ENCODE assay signal across 9 cellular contexts in genomic region chr17:18410748-18411147, GRCh38. TPM values are rescaled to one million over a fixed set of nuclear protein-coding genes. Genes with fewer than 3 reads are reported as not detected.
DNase-seq lines count a peak whose midpoint lies in the region; ATAC-seq and TF ChIP-seq lines count a peak whose summit lies in the region.
"Not testable (repeated sequence)": the region's sequence is repeated elsewhere in the genome, so short reads cannot be mapped to it uniquely, and the experiment has no call there.
"Had no signal": no experiment of that assay in that cellular context is flagged by ENCODE, and none has a peak within 500 bp of the region (broad histone marks: within the 10 kb centered on the region; RNA-seq: fewer than 3 reads in every experiment).

No MANE protein-coding gene starts in this region.

- not testable (repeated sequence) for H3K27me3 ChIP-seq in CD4-positive, alpha-beta memory T cell (ENCODE audit: insufficient read depth, low read length); cardiac muscle cell

- not testable (repeated sequence) for H3K36me3 Mint-ChIP-seq in CD4-positive, alpha-beta memory T cell; activated CD8-positive, alpha-beta T cell treated with anti-CD3 and anti-CD28 coated beads for 36 hours (ENCODE audit: low read depth); central memory CD8-positive, alpha-beta T cell (ENCODE audit: insufficient read depth); natural killer cell; stimulated activated naive CD8-positive, alpha-beta T cell treated with anti-CD3 and anti-CD28 coated beads, Interleukin-15, Interleukin-2, amounts not matched to agents 100 ng/mL and 50 ng/mL, for 24 hours (ENCODE audit: low read depth)

- H3K27ac Mint-ChIP-seq in CD4-positive, alpha-beta memory T cell = peak overlapping the region in 5 of 7 donors; percentile 56 to 83 (median 82)
- H3K27ac Mint-ChIP-seq in activated CD8-positive, alpha-beta T cell treated with anti-CD3 and anti-CD28 coated beads for 36 hours = peak overlapping the region; percentile 67
- H3K27ac Mint-ChIP-seq in central memory CD8-positive, alpha-beta T cell (ENCODE audit: low read depth) = peak overlapping the region; percentile 90
- peak overlapping the region; percentile 79 to 96 for H3K27ac Mint-ChIP-seq in natural killer cell
- peak overlapping the region; percentile 78 for H3K27ac Mint-ChIP-seq in stimulated activated naive CD8-positive, alpha-beta T cell treated with anti-CD3 and anti-CD28 coated beads, Interleukin-15, Interleukin-2, amounts not matched to agents 100 ng/mL and 50 ng/mL, for 24 hours

- H3K4me1 Mint-ChIP-seq in CD4-positive, alpha-beta memory T cell = peaks cover 11 to 29% (median 20%) of the 10 kb centered on the region in 4 donors
- peaks cover 18% of the 10 kb centered on the region for H3K4me1 Mint-ChIP-seq in activated CD8-positive, alpha-beta T cell treated with anti-CD3 and anti-CD28 coated beads for 36 hours (ENCODE audit: low read depth)
- H3K4me1 Mint-ChIP-seq in central memory CD8-positive, alpha-beta T cell = peaks cover 21% of the 10 kb centered on the region
- H3K4me1 Mint-ChIP-seq in natural killer cell = peaks cover 29 to 33% of the 10 kb centered on the region in 2 donors
- peaks cover 21% of the 10 kb centered on the region for H3K4me1 Mint-ChIP-seq in stimulated activated naive CD8-positive, alpha-beta T cell treated with anti-CD3 and anti-CD28 coated beads, Interleukin-15, Interleukin-2, amounts not matched to agents 100 ng/mL and 50 ng/mL, for 24 hours (ENCODE audit: low read depth)

- H3K9me3 Mint-ChIP-seq in CD4-positive, alpha-beta memory T cell; activated CD8-positive, alpha-beta T cell treated with anti-CD3 and anti-CD28 coated beads for 36 hours; central memory CD8-positive, alpha-beta T cell; natural killer cell; stimulated activated naive CD8-positive, alpha-beta T cell treated with anti-CD3 and anti-CD28 coated beads, Interleukin-15, Interleukin-2, amounts not matched to agents 100 ng/mL and 50 ng/mL, for 24 hours: not testable (repeated sequence)

- not testable (repeated sequence) for TF ChIP-seq CTCF in HEK293 (tag by site-specific recombination; IDR thresholded peaks at IDR 0.05); activated CD8-positive, alpha-beta T cell treated with anti-CD3 and anti-CD28 coated beads for 36 hours (IDR thresholded peaks at IDR 0.05); cardiac muscle cell (IDR thresholded peaks at IDR 0.05; ENCODE audit: low read depth, low read length); natural killer cell (IDR thresholded peaks at IDR 0.05)

- intact Hi-C loops in CD4-positive, alpha-beta memory T cell (cut with micrococcal nuclease); activated CD8-positive, alpha-beta T cell treated with anti-CD3 and anti-CD28 coated beads for 36 hours (cut with micrococcal nuclease); natural killer cell (cut with micrococcal nuclease): not testable (repeated sequence)

- H3K36me3 ChIP-seq in CD4-positive, alpha-beta memory T cell (ENCODE audit: insufficient read depth, low read length); HEK293 (ENCODE audit: control insufficient read depth in 2 of 2, insufficient read depth in 1 of 2, low read length in 2 of 2); cardiac muscle cell: not testable (repeated sequence)

- CTCF ChIA-PET in CD4-positive, alpha-beta memory T cell (lab: Charles Lee; ENCODE audit: partially characterized antibody); HEK293 (lab: Yijun Ruan, JAX); activated CD8-positive, alpha-beta T cell treated with anti-CD3 and anti-CD28 coated beads for 36 hours (lab: Charles Lee): not testable (repeated sequence)

- not testable (repeated sequence) for ATAC-seq in activated CD8-positive, alpha-beta T cell treated with anti-CD3 and anti-CD28 coated beads for 36 hours; central memory CD8-positive, alpha-beta T cell (replicated peaks; ENCODE audit: extremely low read depth, poor library complexity, severe bottlenecking); natural killer cell

- POLR2A ChIA-PET in CD4-positive, alpha-beta memory T cell (lab: Charles Lee; ENCODE audit: partially characterized antibody); HEK293 (lab: Yijun Ruan, JAX); activated CD8-positive, alpha-beta T cell treated with anti-CD3 and anti-CD28 coated beads for 36 hours (lab: Charles Lee): not testable (repeated sequence)

- peak overlapping the region; percentile 76 to 99 (median 86) for H3K4me3 Mint-ChIP-seq in CD4-positive, alpha-beta memory T cell
- H3K4me3 Mint-ChIP-seq in activated CD8-positive, alpha-beta T cell treated with anti-CD3 and anti-CD28 coated beads for 36 hours = peak overlapping the region; percentile 96
- peak overlapping the region; percentile 97 for H3K4me3 Mint-ChIP-seq in central memory CD8-positive, alpha-beta T cell
- peak overlapping the region; percentile 95 for H3K4me3 Mint-ChIP-seq in natural killer cell
- H3K4me3 Mint-ChIP-seq in stimulated activated naive CD8-positive, alpha-beta T cell treated with anti-CD3 and anti-CD28 coated beads, Interleukin-15, Interleukin-2, amounts not matched to agents 100 ng/mL and 50 ng/mL, for 24 hours = peak overlapping the region; percentile 89

- H3K27ac ChIP-seq in CD4-positive, alpha-beta memory T cell (ENCODE audit: low read depth, low read length); cardiac muscle cell: not testable (repeated sequence)
- peak overlapping the region; percentile 62; the same call in 1 of the 2 replicates for H3K27ac ChIP-seq in HEK293 (ENCODE audit: extremely low read depth, low read depth, low read length)

- not testable (repeated sequence) for H3K27me3 Mint-ChIP-seq in CD4-positive, alpha-beta memory T cell; activated CD8-positive, alpha-beta T cell treated with anti-CD3 and anti-CD28 coated beads for 36 hours; central memory CD8-positive, alpha-beta T cell; natural killer cell (ENCODE audit: low read depth in 2 of 2); stimulated activated naive CD8-positive, alpha-beta T cell treated with anti-CD3 and anti-CD28 coated beads, Interleukin-15, Interleukin-2, amounts not matched to agents 100 ng/mL and 50 ng/mL, for 24 hours

- H3K4me1 ChIP-seq in CD4-positive, alpha-beta memory T cell (ENCODE audit: insufficient read depth, low read length) = peaks cover 18% of the 10 kb centered on the region
- not testable (repeated sequence) for H3K4me1 ChIP-seq in HEK293 (ENCODE audit: control insufficient read depth, insufficient read depth, low read length); cardiac muscle cell (ENCODE audit: low read depth)

- not testable (repeated sequence) for H3K9me3 ChIP-seq in CD4-positive, alpha-beta memory T cell (ENCODE audit: control insufficient read depth in 1 of 2, low read length in 2 of 2); HEK293 (ENCODE audit: control insufficient read depth, insufficient read depth, low read depth, low read length); cardiac muscle cell (ENCODE audit: low read depth)

- DNase-seq in CD4-positive, alpha-beta memory T cell; activated CD8-positive, alpha-beta T cell treated with anti-CD3 and anti-CD28 coated beads for 36 hours; central memory CD8-positive, alpha-beta T cell (ENCODE audit: low spot score in 2 of 2); natural killer cell: not testable (repeated sequence)
- DNase-seq in NCI-H82 treated with DMSO at 0.1 percent for 48 hours (lab: John Stamatoyannopoulos, UW; ENCODE audit: unreplicated experiment) (peak; percentile 24), cardiac muscle cell (ENCODE audit: low read depth in 1 of 2, low spot score in 1 of 2) (peak in 1 of 2 donors; percentile 20)

- not testable (repeated sequence) for H3K4me3 ChIP-seq in CD4-positive, alpha-beta memory T cell (ENCODE audit: low read length in 2 of 2)
- H3K4me3 ChIP-seq in HEK293 (ENCODE audit: low read depth, low read length) = peak overlapping the region; percentile 44
- H3K4me3 ChIP-seq in cardiac muscle cell = peak overlapping the region; percentile 86

TF ChIP-seq in HEK293, 187 proteins besides CTCF, POLR2A, EP300 and RAD21 (continues in another document):
- TF ChIP-seq PRDM1 (tag by site-specific recombination; IDR thresholded peaks at IDR 0.05) (peak; percentile 69; the same call in 1 of the 2 replicates), ZNF366 (tag by site-specific recombination; conservative IDR thresholded peaks at IDR 0.05) (peak; percentile 21)

RNA-seq across cellular contexts. Expression of gene EVPLL, which starts 33.2 kb away (rescaled TPM):
- not detected for total RNA-seq in CD4-positive, alpha-beta memory T cell
- polyA plus RNA-seq in CD4-positive, alpha-beta memory T cell = not detected
- total RNA-seq in activated CD8-positive, alpha-beta T cell treated with anti-CD3 and anti-CD28 coated beads for 36 hours = not detected
- total RNA-seq in cardiac muscle cell = not detected in 2 replicates
- polyA plus RNA-seq in cardiac muscle cell = not detected in 2 replicates
- total RNA-seq in natural killer cell = under 1 TPM in 1 of 3 donors, not detected in 2; 0.28 TPM
- total RNA-seq: right cardiac atrium had no signal
- polyA plus RNA-seq: right cardiac atrium had no signal

RNA-seq across cellular contexts. Expression of gene SHMT1, which starts 47.4 kb away (rescaled TPM):
- total RNA-seq in CD4-positive, alpha-beta memory T cell = 10 to 100 TPM; 14.6 to 15.9 TPM
- 10 to 100 TPM; 24.0 to 24.6 TPM for polyA plus RNA-seq in CD4-positive, alpha-beta memory T cell
- total RNA-seq in activated CD8-positive, alpha-beta T cell treated with anti-CD3 and anti-CD28 coated beads for 36 hours = 10 to 100 TPM; 45.1 to 49.6 TPM
- 24.8 and 26.7 TPM in 2 replicates for total RNA-seq in cardiac muscle cell
- polyA plus RNA-seq in cardiac muscle cell = 24.8 and 30.6 TPM in 2 replicates
- total RNA-seq in natural killer cell = 10 to 100 TPM in 2 of 3 donors, 1 to 10 TPM in 1; 8.8 to 19.2 (median 17.3) TPM
